Comparison of ENCODE assay signal across 21 cellular contexts in genomic region chr1:3196577-3197245, GRCh38.
DNase-seq lines count a peak whose midpoint lies in the region; ATAC-seq, FAIRE-seq and TF ChIP-seq lines count a peak whose summit lies in the region.
"Had no signal": no experiment of that assay in that cellular context is flagged by ENCODE, and none has a peak within 500 bp of the region (broad histone marks: within the 10 kb centered on the region; RNA-seq: fewer than 3 reads in every experiment).

No MANE protein-coding gene starts in this region.

- 80 to 91% (median 87%) methylated on average over 1 to 17 of the region's 17 CpGs for WGBS in stomach, 5 donors

- H3K36me3 ChIP-seq in BLaER1 treated with 17β-estradiol and CSF1 and Interleukin-3, amounts not matched to agents 10 nM and 100 nM, result no peaks in the 10 kb centered on the region
- H3K36me3 ChIP-seq in kidney (ENCODE audit: control insufficient read depth in 1 of 2, insufficient read depth in 2 of 2, low read length in 2 of 2), result no peaks in the 10 kb centered on the region
- peaks cover 0 to 10% (median 0%) of the 10 kb centered on the region in 4 donors for H3K36me3 ChIP-seq in stomach

- intact Hi-C loops in kidney (cut with DNase I), result no loop called here
- intact Hi-C loops in stomach (cut with DNase I; ENCODE audit: low total_unique reads), result no loop called here

- H3K4me1 ChIP-seq in BLaER1 treated with 17β-estradiol and CSF1 and Interleukin-3, amounts not matched to agents 10 nM and 100 nM, result peaks cover 44 to 97% (median 93%) of the 10 kb centered on the region in 10 experiments
- H3K4me1 ChIP-seq in kidney (ENCODE audit: control insufficient read depth in 1 of 2, insufficient read depth in 1 of 2, low read depth in 1 of 2, low read length in 2 of 2) (peaks cover 0 to 5% of the 10 kb centered on the region in 2 donors), stomach (peaks cover 17 to 31% (median 25%) of the 10 kb centered on the region in 4 donors), foreskin keratinocyte (no peaks in the 10 kb centered on the region)

- H3K4me2 ChIP-seq in BLaER1 treated with 17β-estradiol and CSF1 and Interleukin-3, amounts not matched to agents 10 nM and 100 nM, result peak overlapping the region; percentile 67 to 98 (median 92)
- H3K4me2 ChIP-seq: KMS-11, PC-9 had no signal

- no peak for FAIRE-seq in kidney (lab: Jason Lieb, UNC)
- FAIRE-seq: G401.6, GM12892 had no signal

- DNase-seq in coronary artery (ENCODE audit: low spot score) (no peak), kidney (no peak), stomach (no peak), SW480 (ENCODE audit: low spot score) (no peak), foreskin keratinocyte (no peak), NCI-H69 (lab: John Stamatoyannopoulos, UW) (no peak)
- DNase-seq: AML-193; CD4-positive, alpha-beta T cell; DMS79 treated with DMSO at 0.1 percent for 48 hours; H9; NCI-H1048; NCI-H1436 treated with DMSO at 0.1 percent for 48 hours; NCI-H2029 treated with DMSO at 0.1 percent for 48 hours; NCI-H510A; NCI-H82; PC-9 had no signal

- TF ChIP-seq CTCF in coronary artery (IDR thresholded peaks at IDR 0.05) (no peak), kidney (IDR thresholded peaks at IDR 0.05; ENCODE audit: borderline replicate concordance, extremely low read depth, insufficient read depth) (no peak), stomach (IDR thresholded peaks at IDR 0.05) (no peak), foreskin keratinocyte (conservative IDR thresholded peaks at IDR 0.05) (no peak)

- peaks cover 0 to 30% (median 8%) of the 10 kb centered on the region in 11 experiments; a peak in 11 of 22 replicates for H3K27me3 ChIP-seq in BLaER1 treated with 17β-estradiol and CSF1 and Interleukin-3, amounts not matched to agents 10 nM and 100 nM
- H3K27me3 ChIP-seq in stomach (no peaks in the 10 kb centered on the region), foreskin keratinocyte (no peaks in the 10 kb centered on the region)

- peaks cover 0 to 13% (median 0%) of the 10 kb centered on the region in 11 experiments; a peak in 1 of 22 replicates for H4K20me1 ChIP-seq in BLaER1 treated with 17β-estradiol and CSF1 and Interleukin-3, amounts not matched to agents 10 nM and 100 nM

- H3K27ac ChIP-seq in BLaER1 treated with 17β-estradiol and CSF1 and Interleukin-3, amounts not matched to agents 10 nM and 100 nM, result peak overlapping the region in 3 of 11 experiments; percentile 9 to 17 (median 10); a peak in 5 of 22 replicates
- H3K27ac ChIP-seq in coronary artery (peak overlapping the region; percentile 95 to 99), kidney (ENCODE audit: low read depth in 2 of 2, low read length in 2 of 2) (peak overlapping the region; percentile 22 to 28), stomach (peak overlapping the region; percentile 6 to 66 (median 45)), foreskin keratinocyte (no peak overlapping the region)
- H3K27ac ChIP-seq: KMS-11, PC-9 had no signal

- H3K9ac ChIP-seq in BLaER1 treated with 17β-estradiol and CSF1 and Interleukin-3, amounts not matched to agents 10 nM and 100 nM, result peak overlapping the region in 7 of 11 experiments; percentile 11 to 38 (median 30); a peak in 7 of 22 replicates
- H3K9ac ChIP-seq in kidney (ENCODE audit: low read length in 2 of 2), result no peak overlapping the region
- H3K9ac ChIP-seq: KMS-11 had no signal

- H3K9me3 ChIP-seq in BLaER1 treated with 17β-estradiol and CSF1 and Interleukin-3, amounts not matched to agents 10 nM and 100 nM (replicated peaks in 1 of 11), result no peaks in the 10 kb centered on the region
- H3K9me3 ChIP-seq in kidney (ENCODE audit: control insufficient read depth in 1 of 2, low read length in 2 of 2) (no peaks in the 10 kb centered on the region), stomach (no peaks in the 10 kb centered on the region)

- TF ChIP-seq EP300 in stomach (IDR thresholded peaks at IDR 0.05), result no peak

- no peak for ATAC-seq in foreskin keratinocyte
- ATAC-seq in GM18498 (IDR thresholded peaks at IDR 0.05; ENCODE audit: unreplicated experiment), result no peak

- no peak for TF ChIP-seq POLR2A in stomach (IDR thresholded peaks at IDR 0.05)

- H3K4me3 ChIP-seq in BLaER1 treated with 17β-estradiol and CSF1 and Interleukin-3, amounts not matched to agents 10 nM and 100 nM, result peak overlapping the region in 3 of 10 experiments; percentile 2 to 16 (median 14); a peak in 2 of 20 replicates
- H3K4me3 ChIP-seq in coronary artery (no peak overlapping the region), kidney (ENCODE audit: low read length in 2 of 2) (no peak overlapping the region), stomach (no peak overlapping the region)
- H3K4me3 ChIP-seq: PC-9 had no signal

Comparison
In these comparisons a context has a peak if more than half of its experiments do, and no peak if none do; other contexts are left out.
1. H3K9ac ChIP-seq: peak in BLaER1 treated with 17β-estradiol and CSF1 and Interleukin-3, amounts not matched to agents 10 nM and 100 nM (7 of 11); none in kidney (0 of 2).